In the genomic region with DNA sequence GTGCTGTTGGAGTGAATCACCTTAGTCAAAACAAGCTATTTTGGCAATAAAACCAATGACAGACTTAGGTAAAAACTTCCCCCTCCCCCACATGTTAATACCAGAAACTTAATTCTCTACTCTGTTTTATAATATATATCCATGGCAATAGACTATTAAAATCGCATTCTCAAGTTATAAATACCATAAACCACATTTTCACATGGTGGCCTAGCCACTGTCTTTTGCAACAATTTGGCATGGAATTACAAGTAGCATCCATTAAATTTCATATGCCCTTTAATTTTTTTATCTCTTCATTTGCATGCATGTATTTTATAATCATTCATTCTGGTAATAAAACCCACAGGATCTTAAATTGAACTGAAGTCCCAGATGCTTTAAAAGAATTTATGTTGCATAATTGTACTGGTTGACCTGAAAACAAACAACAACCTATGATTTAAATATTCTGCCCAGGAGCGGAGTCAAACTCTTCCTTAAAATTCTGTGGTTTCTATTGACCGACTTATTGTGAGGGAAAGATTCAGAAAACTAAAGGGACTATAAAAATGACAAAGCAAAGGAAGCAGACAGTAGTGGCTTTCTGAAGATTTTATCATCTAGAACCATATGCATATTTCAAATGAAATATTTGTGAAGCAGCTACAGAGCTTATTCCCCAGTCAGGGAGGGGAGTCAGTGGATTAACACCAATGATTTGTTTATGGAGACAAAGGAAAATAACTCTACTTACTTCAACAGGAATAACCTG, we compare ENCODE assay signal across 10 cellular contexts.
DNase-seq lines count a peak whose midpoint lies in the region; ATAC-seq and TF ChIP-seq lines count a peak whose summit lies in the region.
"Had no signal": no experiment of that assay in that cellular context is flagged by ENCODE, and none has a peak within 500 bp of the region (broad histone marks: within the 10 kb centered on the region; RNA-seq: fewer than 3 reads in every experiment).

No MANE protein-coding gene starts in this region.

- CTCF ChIA-PET in activated CD4-positive, alpha-beta memory T cell treated with anti-CD3 and anti-CD28 coated beads for 36 hours (lab: Charles Lee), result interaction anchor here (1.1 to 1.5 kb wide), 5 partner anchors 23 to 376 kb away, joined by 3 to 4 read pairs (median 3); no protein-coding TSS in a partner anchor

- POLR2A ChIA-PET in activated CD4-positive, alpha-beta memory T cell treated with anti-CD3 and anti-CD28 coated beads for 36 hours (lab: Charles Lee), result interaction anchor here (0.8 to 1.9 kb wide), 4 partner anchors 23 to 80 kb away, joined by 3 to 10 read pairs (median 4); no protein-coding TSS in a partner anchor

- peak overlapping the region; percentile 69 for H3K4me3 ChIP-seq in CD4-positive, CD25-positive, alpha-beta regulatory T cell (ENCODE audit: low read depth, low read length)
- H3K4me3 ChIP-seq: mucosa of descending colon had no signal

- peaks cover 28 to 49% (median 37%) of the 10 kb centered on the region in 4 donors for H3K4me1 Mint-ChIP-seq in CD4-positive, CD25-positive, alpha-beta regulatory T cell
- peaks cover 47% of the 10 kb centered on the region for H3K4me1 Mint-ChIP-seq in activated CD4-positive, alpha-beta memory T cell treated with anti-CD3 and anti-CD28 coated beads for 36 hours (ENCODE audit: low read depth)
- peaks cover 27 to 35% of the 10 kb centered on the region in 2 donors for H3K4me1 Mint-ChIP-seq in immature natural killer cell

- no peaks in the 10 kb centered on the region for H3K27me3 Mint-ChIP-seq in CD4-positive, CD25-positive, alpha-beta regulatory T cell
- H3K27me3 Mint-ChIP-seq in activated CD4-positive, alpha-beta memory T cell treated with anti-CD3 and anti-CD28 coated beads for 36 hours, result peaks cover 7% of the 10 kb centered on the region
- H3K27me3 Mint-ChIP-seq in immature natural killer cell (ENCODE audit: low read depth in 3 of 3), result peaks cover 0 to 3% (median 0%) of the 10 kb centered on the region in 3 donors
- H3K27me3 Mint-ChIP-seq: progenitor cell of endocrine pancreas had no signal

- peaks cover 32% of the 10 kb centered on the region for H3K4me1 ChIP-seq in CD4-positive, CD25-positive, alpha-beta regulatory T cell (ENCODE audit: control insufficient read depth, insufficient read depth, low read length, poor library complexity, severe bottlenecking)
- no peaks in the 10 kb centered on the region for H3K4me1 ChIP-seq in foreskin keratinocyte

- no peaks in the 10 kb centered on the region for H3K36me3 ChIP-seq in CD4-positive, CD25-positive, alpha-beta regulatory T cell (ENCODE audit: control insufficient read depth, insufficient read depth, low read length)

- H3K4me3 Mint-ChIP-seq in CD4-positive, CD25-positive, alpha-beta regulatory T cell, result peak overlapping the region; percentile 3 to 80 (median 64)
- H3K4me3 Mint-ChIP-seq in activated CD4-positive, alpha-beta memory T cell treated with anti-CD3 and anti-CD28 coated beads for 36 hours, result peak overlapping the region; percentile 55
- H3K4me3 Mint-ChIP-seq in immature natural killer cell, result peak overlapping the region in 2 of 5 donors; percentile 53 to 78

- H3K27me3 ChIP-seq in CD4-positive, CD25-positive, alpha-beta regulatory T cell (ENCODE audit: control insufficient read depth, insufficient read depth, low read length), result no peaks in the 10 kb centered on the region
- H3K27me3 ChIP-seq in foreskin keratinocyte, result no peaks in the 10 kb centered on the region

- no peak for ATAC-seq in CD4-positive, CD25-positive, alpha-beta regulatory T cell (ENCODE audit: low read depth in 2 of 2)
- ATAC-seq in foreskin keratinocyte, result no peak
- ATAC-seq in HG03280 (IDR thresholded peaks at IDR 0.05; ENCODE audit: unreplicated experiment), result no peak

- intact Hi-C loops in activated CD4-positive, alpha-beta memory T cell treated with anti-CD3 and anti-CD28 coated beads for 36 hours (cut with micrococcal nuclease), result loop anchor here (2.0 to 5.0 kb wide), 5 partner anchors 39 to 370 kb away; no protein-coding TSS in a partner anchor

- peaks cover 0 to 3% (median 0%) of the 10 kb centered on the region in 7 donors for H3K9me3 Mint-ChIP-seq in CD4-positive, CD25-positive, alpha-beta regulatory T cell
- no peaks in the 10 kb centered on the region for H3K9me3 Mint-ChIP-seq in activated CD4-positive, alpha-beta memory T cell treated with anti-CD3 and anti-CD28 coated beads for 36 hours
- no peaks in the 10 kb centered on the region for H3K9me3 Mint-ChIP-seq in immature natural killer cell

- no peaks in the 10 kb centered on the region for H3K36me3 Mint-ChIP-seq in CD4-positive, CD25-positive, alpha-beta regulatory T cell
- H3K36me3 Mint-ChIP-seq in activated CD4-positive, alpha-beta memory T cell treated with anti-CD3 and anti-CD28 coated beads for 36 hours, result no peaks in the 10 kb centered on the region
- peaks cover 0 to 3% (median 0%) of the 10 kb centered on the region in 3 donors for H3K36me3 Mint-ChIP-seq in immature natural killer cell

- no peak for DNase-seq in CD4-positive, CD25-positive, alpha-beta regulatory T cell
- DNase-seq in GM04503 (ENCODE audit: low read depth) (peak; percentile 37), immature natural killer cell (no peak), foreskin keratinocyte (no peak), NCI-H2196 (lab: John Stamatoyannopoulos, UW; ENCODE audit: unreplicated experiment) (no peak)
- DNase-seq in activated CD4-positive, alpha-beta memory T cell treated with anti-CD3 and anti-CD28 coated beads for 36 hours, result no peak
- DNase-seq: mucosa of descending colon, NCI-H1694 had no signal

- peak overlapping the region; percentile 93 to 98 (median 94) for H3K27ac Mint-ChIP-seq in CD4-positive, CD25-positive, alpha-beta regulatory T cell
- no peak overlapping the region for H3K27ac Mint-ChIP-seq in activated CD4-positive, alpha-beta memory T cell treated with anti-CD3 and anti-CD28 coated beads for 36 hours
- peak overlapping the region in 4 of 6 donors; percentile 2 to 88 (median 81) for H3K27ac Mint-ChIP-seq in immature natural killer cell
- H3K27ac Mint-ChIP-seq: progenitor cell of endocrine pancreas had no signal

- no peak for TF ChIP-seq CTCF in foreskin keratinocyte (conservative IDR thresholded peaks at IDR 0.05)

- H3K9me3 ChIP-seq in CD4-positive, CD25-positive, alpha-beta regulatory T cell (ENCODE audit: control insufficient read depth in 2 of 2, low read length in 2 of 2), result no peaks in the 10 kb centered on the region
- H3K9me3 ChIP-seq: mucosa of descending colon had no signal

- peak overlapping the region; percentile 77 for H3K27ac ChIP-seq in CD4-positive, CD25-positive, alpha-beta regulatory T cell (ENCODE audit: insufficient read depth, low read length, poor library complexity, severe bottlenecking)
- no peak overlapping the region for H3K27ac ChIP-seq in foreskin keratinocyte
